ENCODE assay signal across 30 cellular contexts in the genomic region with DNA sequence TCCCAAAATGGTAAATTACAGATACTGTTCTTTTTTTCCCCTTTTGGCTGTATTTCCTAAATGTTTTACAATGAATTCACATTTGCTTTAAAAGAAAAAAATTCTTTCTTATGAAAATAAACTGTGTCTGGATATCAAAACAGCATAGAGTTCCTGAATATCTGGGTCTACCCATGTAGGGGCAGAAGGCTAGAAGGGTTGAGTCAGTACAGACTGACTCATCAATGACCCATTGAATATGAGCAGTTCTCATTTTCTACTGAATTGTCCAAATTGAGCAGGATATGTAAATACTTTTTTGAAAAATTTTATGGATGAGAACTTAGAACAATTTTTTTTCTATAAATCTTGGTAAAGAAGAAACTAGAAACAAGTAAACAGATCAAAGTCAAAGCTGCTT. TPM values are rescaled to one million over a fixed set of nuclear protein-coding genes. Genes with fewer than 3 reads are reported as not detected.
DNase-seq lines count a peak whose midpoint lies in the region; ATAC-seq, FAIRE-seq and TF ChIP-seq lines count a peak whose summit lies in the region.
"Had no signal": no experiment of that assay in that cellular context is flagged by ENCODE, and none has a peak within 500 bp of the region (broad histone marks: within the 10 kb centered on the region; RNA-seq: fewer than 3 reads in every experiment).

No MANE protein-coding gene starts in this region.

- CTCF ChIA-PET in IMR-90 (lab: Yijun Ruan, JAX) = no interaction called here

- no peaks in the 10 kb centered on the region for H4K20me1 ChIP-seq in IMR-90 (ENCODE audit: insufficient read depth, low read length)

- H3K4ac ChIP-seq in IMR-90 (ENCODE audit: low read depth, low read length) = no peak overlapping the region

- peak overlapping the region in 1 of 2 experiments; percentile 70; a peak in 2 of 4 replicates for H4K8ac ChIP-seq in IMR-90 (ENCODE audit: low read depth in 2 of 2, low read length in 2 of 2)

- DNase-seq in AG20443 (ENCODE audit: low spot score) = peak; percentile 57
- peak; percentile 73 for DNase-seq in IMR-90
- DNase-seq in bronchial epithelial cell (ENCODE audit: low read depth) = peak; percentile 46
- DNase-seq in non-pigmented ciliary epithelial cell (ENCODE audit: low read depth) = peak; percentile 42
- no peak for DNase-seq in caudate nucleus (lab: John Stamatoyannopoulos, UW)
- no peak for DNase-seq in NCI-H146 treated with DMSO at 0.1 percent for 48 hours (lab: John Stamatoyannopoulos, UW; ENCODE audit: unreplicated experiment)
- DNase-seq in GM12892 (ENCODE audit: insufficient read length) = no peak
- DNase-seq in 8988T = no peak
- DNase-seq: activated CD4-positive, alpha-beta T cell treated with anti-CD3 and anti-CD28 coated beads for 48 hours; activated naive CD4-positive, alpha-beta T cell treated with anti-CD3 and anti-CD28 coated beads, Interleukin-2, amount 50 U/mL, for 16 hours; activated T-cell treated with anti-CD3 and anti-CD28 coated beads, Interleukin-2, amount 50 U/mL, for 48 hours; CD4-positive, alpha-beta T cell; DMS153; gastrocnemius medialis; GDM1; hippocampal formation; immature natural killer cell; Kasumi-1; left ventricle myocardium inferior; naive thymus-derived CD4-positive, alpha-beta T cell; NCI-H1092; NCI-H187 treated with DMSO at 0.1 percent for 48 hours; NCI-H526 treated with DMSO at 0.1 percent for 48 hours; occipital lobe; stimulated activated CD4-positive, alpha-beta T cell treated with anti-CD3 and anti-CD28 coated beads, Interleukin-12 subunit alpha, Interleukin-12 subunit beta, amount 100 ng/mL, for 4 hours; stimulated activated CD4-positive, alpha-beta T cell treated with anti-CD3 and anti-CD28 coated beads, Interleukin-4, amount 100 ng/mL, for 4 hours; stimulated activated naive CD4-positive, alpha-beta T cell treated with Interleukin-2 at 50 U/mL for 16 hours had no signal

- H2AK5ac ChIP-seq in IMR-90 (ENCODE audit: low read depth, low read length) = no peak overlapping the region

- H3K14ac ChIP-seq in IMR-90 (replicated peaks; ENCODE audit: low read depth, low read length) = no peak overlapping the region

- no peak for TF ChIP-seq CTCF in IMR-90 (conservative IDR thresholded peaks at IDR 0.05; ENCODE audit: low read depth, low read length)
- no peak for TF ChIP-seq CTCF in bronchial epithelial cell (IDR thresholded peaks at IDR 0.05; ENCODE audit: insufficient read depth, low read length, severe bottlenecking)

- no peak overlapping the region for H2BK15ac ChIP-seq in IMR-90 (ENCODE audit: low read depth, low read length)

- TF ChIP-seq POLR2A in IMR-90 (IDR thresholded peaks at IDR 0.05; ENCODE audit: low read depth, low read length) = no peak
- TF ChIP-seq POLR2A in GM12892 (IDR thresholded peaks at IDR 0.05; ENCODE audit: low read depth, low read length) = no peak

- H4K5ac ChIP-seq in IMR-90 (ENCODE audit: low read depth, low read length) = no peak overlapping the region

- no peak overlapping the region for H2AK9ac ChIP-seq in IMR-90 (replicated peaks; ENCODE audit: low read depth, low read length, poor library complexity)

- no peak overlapping the region for H3K23ac ChIP-seq in IMR-90 (ENCODE audit: low read depth, low read length)

- H3K56ac ChIP-seq in IMR-90 (ENCODE audit: extremely low read depth, insufficient read depth, low read length) = no peak overlapping the region

- no peaks in the 10 kb centered on the region for H3K27me3 ChIP-seq in IMR-90 (ENCODE audit: control insufficient read depth, insufficient read depth, low read length)
- no peaks in the 10 kb centered on the region for H3K27me3 ChIP-seq in bronchial epithelial cell (ENCODE audit: control insufficient read depth, insufficient read depth, low read length)
- H3K27me3 ChIP-seq: gastrocnemius medialis had no signal

- H3K9ac ChIP-seq in IMR-90 (ENCODE audit: low read depth, low read length) = no peak overlapping the region

- H3K4me3 ChIP-seq in IMR-90 (ENCODE audit: insufficient read depth, low read depth, low read length) (no peak overlapping the region), bronchial epithelial cell (ENCODE audit: low read depth, low read length) (no peak overlapping the region)
- H3K4me3 ChIP-seq: gastrocnemius medialis, left ventricle myocardium inferior had no signal

- in situ Hi-C loops in IMR-90 (cut with MboI; ENCODE audit: low sequenced_read_pairs) = no loop called here

- dilution Hi-C loops in IMR-90 (cut with HindIII; ENCODE audit: low sequenced_read_pairs, unreplicated experiment) = no loop called here

- intact Hi-C loops in IMR-90 (cut with micrococcal nuclease) = no loop called here

- H4K91ac ChIP-seq in IMR-90 (ENCODE audit: insufficient read depth, low read depth, low read length) = no peak overlapping the region

- FAIRE-seq in bronchial epithelial cell (lab: Jason Lieb, UNC) (no peak), GM12892 (lab: Jason Lieb, UNC) (no peak)
- FAIRE-seq: H54 had no signal

- POLR2A ChIA-PET in IMR-90 (lab: Charles Lee; ENCODE audit: unreplicated experiment) = no interaction called here

- H2AFZ ChIP-seq in IMR-90 (replicated peaks; ENCODE audit: low read length, poor library complexity) = no peak overlapping the region

- no peaks in the 10 kb centered on the region for H3K4me1 ChIP-seq in IMR-90 (ENCODE audit: control insufficient read depth, insufficient read depth, low read length)
- H3K4me1 ChIP-seq: gastrocnemius medialis, left ventricle myocardium inferior had no signal

- no peak overlapping the region for H3K27ac ChIP-seq in IMR-90 (ENCODE audit: insufficient read depth, low read length)
- no peak overlapping the region for H3K27ac ChIP-seq in caudate nucleus (ENCODE audit: low read depth, low read length)
- H3K27ac ChIP-seq: epithelial cell of prostate, gastrocnemius medialis, left ventricle myocardium inferior, VCaP had no signal

- no peak overlapping the region for H3K18ac ChIP-seq in IMR-90 (ENCODE audit: low read depth, low read length)

- no peaks in the 10 kb centered on the region for H3K79me1 ChIP-seq in IMR-90 (ENCODE audit: low read depth in 1 of 2, low read length in 2 of 2)

- H2BK20ac ChIP-seq in IMR-90 (ENCODE audit: low read depth, low read length) = no peak overlapping the region

- no peaks in the 10 kb centered on the region for H3K9me1 ChIP-seq in IMR-90 (ENCODE audit: insufficient read depth, low read length)

- H2BK120ac ChIP-seq in IMR-90 (ENCODE audit: low read depth, low read length) = no peak overlapping the region; the same call in 1 of the 2 replicates

- BruUV-seq in IMR-90 (replicated peaks; lab: Mats Ljungman, UMichigan) = no TSS peak

- peak; percentile 98 for ATAC-seq in IMR-90 (ENCODE audit: low read depth)
- ATAC-seq: gastrocnemius medialis; naive thymus-derived CD4-positive, alpha-beta T cell had no signal

- H3K4me2 ChIP-seq in IMR-90 (ENCODE audit: low read depth, low read length) = no peak overlapping the region

- no peak for TF ChIP-seq RAD21 in IMR-90 (IDR thresholded peaks at IDR 0.05; ENCODE audit: low read length)

- H3K9me3 ChIP-seq in IMR-90 (ENCODE audit: control insufficient read depth, insufficient read depth, low read length) = no peaks in the 10 kb centered on the region
- H3K9me3 ChIP-seq: gastrocnemius medialis, left ventricle myocardium inferior had no signal

- H3K36me3 ChIP-seq in IMR-90 (ENCODE audit: control insufficient read depth, insufficient read depth, low read length) (no peaks in the 10 kb centered on the region), bronchial epithelial cell (ENCODE audit: control insufficient read depth, insufficient read depth, low read length) (no peaks in the 10 kb centered on the region)
- H3K36me3 ChIP-seq: gastrocnemius medialis, left ventricle myocardium inferior had no signal

- peak overlapping the region; percentile 47 for H2BK5ac ChIP-seq in IMR-90 (ENCODE audit: low read depth, low read length, poor library complexity, severe bottlenecking)

TF ChIP-seq in IMR-90, 13 proteins besides CTCF, POLR2A, EP300 and RAD21:
- 0 out of 2 replicates have a peak, but pooled peaks have one; percentile 21 for TF ChIP-seq FOS (IDR thresholded peaks at IDR 0.05; ENCODE audit: low read depth, low read length)
- no peak for TF ChIP-seq USF2 (IDR thresholded peaks at IDR 0.05; ENCODE audit: low read depth, low read length)

RNA-seq across cellular contexts. Expression of gene C11orf87, which starts 16.3 kb away (rescaled TPM):
- total RNA-seq in IMR-90 (2012; rRNA removed) = under 0.01 TPM in 2 replicates
- 0.24 and 0.26 TPM in 2 replicates for polyA plus RNA-seq in IMR-90 (2012; rRNA removed)
- polyA plus RNA-seq in IMR-90 (2012; cell fraction: cytosol; rRNA removed) = 0.08 and 0.24 TPM in 2 replicates
- 0.23 and 0.26 TPM in 2 replicates for polyA plus RNA-seq in IMR-90 (2012; cell fraction: nucleus; rRNA removed; ENCODE audit: low replicate concordance)
- total RNA-seq in bronchial epithelial cell = not detected in 2 replicates
- polyA plus RNA-seq in GM12892 (2012; ENCODE audit: missing spikeins) = not detected
- total RNA-seq: CD4-positive, alpha-beta T cell; gastrocnemius medialis; naive thymus-derived CD4-positive, alpha-beta T cell had no signal
- polyA plus RNA-seq: naive thymus-derived CD4-positive, alpha-beta T cell had no signal

Comparison
In these comparisons a context has a peak if more than half of its experiments do, and no peak if none do; other contexts are left out.
1. DNase-seq: peak in AG20443 (single experiment), IMR-90 (single experiment), bronchial epithelial cell (single experiment) and non-pigmented ciliary epithelial cell (single experiment); none in caudate nucleus (0 of 61), NCI-H146 treated with DMSO at 0.1 percent for 48 hours (single experiment), GM12892 (single experiment) and 8988T (single experiment).